9 cellular contexts compared by ENCODE assay signal in genomic region chr14:91311284-91311662, GRCh38.
DNase-seq lines count a peak whose midpoint lies in the region; TF ChIP-seq lines count a peak whose summit lies in the region.
"Had no signal": no experiment of that assay in that cellular context is flagged by ENCODE, and none has a peak within 500 bp of the region (broad histone marks: within the 10 kb centered on the region; RNA-seq: fewer than 3 reads in every experiment).

No MANE protein-coding gene starts in this region.

- no peaks in the 10 kb centered on the region for H4K20me1 ChIP-seq in Karpas-422 (ENCODE audit: insufficient read depth, low read depth, low read length)

- H3K9me3 Mint-ChIP-seq in activated naive CD4-positive, alpha-beta T cell treated with anti-CD3 and anti-CD28 coated beads for 36 hours: no peaks in the 10 kb centered on the region
- no peaks in the 10 kb centered on the region for H3K9me3 Mint-ChIP-seq in osteocyte (ENCODE audit: unreplicated experiment)

- intact Hi-C loops in activated naive CD4-positive, alpha-beta T cell treated with anti-CD3 and anti-CD28 coated beads for 36 hours (cut with micrococcal nuclease): no loop called here

- H2AFZ ChIP-seq in Karpas-422 (ENCODE audit: low read length): no peak overlapping the region

- H3K4me2 ChIP-seq in Karpas-422 (ENCODE audit: low read depth, low read length, poor library complexity, severe bottlenecking): no peak overlapping the region

- no peak overlapping the region for H3K4me3 Mint-ChIP-seq in activated naive CD4-positive, alpha-beta T cell treated with anti-CD3 and anti-CD28 coated beads for 36 hours
- H3K4me3 Mint-ChIP-seq in osteocyte (ENCODE audit: unreplicated experiment): no peak overlapping the region
- H3K4me3 Mint-ChIP-seq: nephron progenitor cell had no signal

- peaks cover 60% of the 10 kb centered on the region for H3K36me3 Mint-ChIP-seq in activated naive CD4-positive, alpha-beta T cell treated with anti-CD3 and anti-CD28 coated beads for 36 hours (ENCODE audit: low read depth)
- no peaks in the 10 kb centered on the region for H3K36me3 Mint-ChIP-seq in osteocyte (ENCODE audit: unreplicated experiment)

- H3K27ac ChIP-seq in Karpas-422 (ENCODE audit: low read length): no peak overlapping the region

- TF ChIP-seq CTCF in osteocyte (IDR thresholded peaks at IDR 0.05): no peak

- DNase-seq in Karpas-422: peak; percentile 72
- DNase-seq in T-helper 9 cell: peak; percentile 43
- DNase-seq in activated naive CD4-positive, alpha-beta T cell treated with anti-CD3 and anti-CD28 coated beads for 36 hours: peak; percentile 57
- peak; percentile 62 for DNase-seq in stimulated activated CD8-positive, alpha-beta memory T cell treated with anti-CD3 and anti-CD28 coated beads, Interleukin-4, amount 100 ng/mL, for 48 hours
- no peak for DNase-seq in cerebellar cortex (ENCODE audit: low spot score)
- DNase-seq in osteocyte (ENCODE audit: extremely low spot score, unreplicated experiment): no peak
- no peak for DNase-seq in mucosa of gallbladder (ENCODE audit: low spot score)
- DNase-seq: heart right ventricle, nephron progenitor cell had no signal

- H3K9me3 ChIP-seq in Karpas-422 (ENCODE audit: low read length): no peaks in the 10 kb centered on the region
- H3K9me3 ChIP-seq: heart right ventricle had no signal

- CTCF ChIA-PET in activated naive CD4-positive, alpha-beta T cell treated with anti-CD3 and anti-CD28 coated beads for 36 hours (lab: Charles Lee): no interaction called here

- peaks cover 50% of the 10 kb centered on the region for H3K4me1 Mint-ChIP-seq in activated naive CD4-positive, alpha-beta T cell treated with anti-CD3 and anti-CD28 coated beads for 36 hours (ENCODE audit: low read depth)
- no peaks in the 10 kb centered on the region for H3K4me1 Mint-ChIP-seq in osteocyte (ENCODE audit: unreplicated experiment)

- no peaks in the 10 kb centered on the region for H3K27me3 ChIP-seq in Karpas-422 (ENCODE audit: low read length)

- H3K36me3 ChIP-seq in Karpas-422 (ENCODE audit: insufficient read depth, low read length): peaks cover 27% of the 10 kb centered on the region; the same call in 1 of the 2 replicates

- no peaks in the 10 kb centered on the region for H3K27me3 Mint-ChIP-seq in activated naive CD4-positive, alpha-beta T cell treated with anti-CD3 and anti-CD28 coated beads for 36 hours (ENCODE audit: low read depth)
- H3K27me3 Mint-ChIP-seq in osteocyte (ENCODE audit: unreplicated experiment): no peaks in the 10 kb centered on the region

- H3K4me3 ChIP-seq in Karpas-422 (ENCODE audit: low read length): no peak overlapping the region
- H3K4me3 ChIP-seq: heart right ventricle had no signal

- H3K9ac ChIP-seq in Karpas-422 (ENCODE audit: low read length): no peak overlapping the region

- no peaks in the 10 kb centered on the region for H3K9me2 ChIP-seq in Karpas-422 (replicated peaks; ENCODE audit: insufficient read depth, low read length)

- H3K4me1 ChIP-seq in Karpas-422 (ENCODE audit: low read length): peaks cover 9% of the 10 kb centered on the region

- H3K79me2 ChIP-seq in Karpas-422 (ENCODE audit: low read length): no peaks in the 10 kb centered on the region

- peak overlapping the region; percentile 83 for H3K27ac Mint-ChIP-seq in activated naive CD4-positive, alpha-beta T cell treated with anti-CD3 and anti-CD28 coated beads for 36 hours
- no peak overlapping the region for H3K27ac Mint-ChIP-seq in osteocyte (ENCODE audit: unreplicated experiment)

Comparison
In these comparisons a context has a peak if more than half of its experiments do, and no peak if none do; other contexts are left out.
1. DNase-seq: peak in Karpas-422 (single experiment), T-helper 9 cell (single experiment), activated naive CD4-positive, alpha-beta T cell treated with anti-CD3 and anti-CD28 coated beads for 36 hours (single experiment) and stimulated activated CD8-positive, alpha-beta memory T cell treated with anti-CD3 and anti-CD28 coated beads, Interleukin-4, amount 100 ng/mL, for 48 hours (single experiment); none in cerebellar cortex (single experiment), osteocyte (single experiment) and mucosa of gallbladder (single experiment).